12 cellular contexts compared by ENCODE assay signal in the genomic region with DNA sequence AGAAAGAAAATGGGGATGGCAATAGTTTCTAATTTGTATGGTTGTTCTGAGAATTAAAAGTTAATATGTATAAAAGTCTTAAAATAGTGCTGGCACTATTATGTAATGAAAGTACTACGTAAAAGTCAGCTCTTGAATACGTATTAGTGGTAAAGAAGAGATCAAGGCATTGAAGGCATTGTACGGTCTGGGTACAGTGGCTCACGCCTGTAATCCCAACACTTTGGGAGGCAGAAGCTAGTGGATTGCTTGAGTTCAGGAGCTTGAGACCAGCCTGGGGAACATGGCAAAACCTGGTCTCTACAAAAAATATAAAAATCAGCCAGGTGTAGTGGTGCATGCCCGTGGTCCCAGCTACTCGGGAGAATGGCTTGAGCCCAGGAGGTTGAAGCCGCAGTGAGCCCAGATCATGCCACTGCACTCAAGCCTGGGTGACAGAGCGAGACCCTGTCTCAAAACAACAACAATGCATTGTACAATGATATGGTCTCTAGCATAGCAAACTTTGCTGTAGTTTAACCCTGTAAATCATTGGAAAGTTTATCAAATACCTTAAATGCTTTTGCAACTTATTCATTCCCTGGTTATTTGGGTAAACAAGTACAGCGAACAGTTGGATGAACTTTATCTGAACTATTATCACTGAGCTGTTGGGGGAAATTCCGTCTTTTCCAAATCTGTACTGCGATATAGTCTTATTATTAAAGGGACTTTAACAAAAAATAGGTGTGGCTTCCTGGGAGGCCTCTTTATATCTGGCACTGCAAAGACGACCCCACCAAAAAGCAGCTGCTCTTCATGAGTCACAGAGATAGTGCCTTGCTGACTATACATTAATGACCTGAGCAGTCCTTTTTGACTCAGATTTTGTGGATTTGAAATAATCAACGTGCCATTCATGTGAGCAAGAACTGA.
DNase-seq lines count a peak whose midpoint lies in the region; ATAC-seq and TF ChIP-seq lines count a peak whose summit lies in the region.
"Had no signal": no experiment of that assay in that cellular context is flagged by ENCODE, and none has a peak within 500 bp of the region (broad histone marks: within the 10 kb centered on the region; RNA-seq: fewer than 3 reads in every experiment).

No MANE protein-coding gene starts in this region.

- peak in 2 of 3 donors; percentile 31 to 40 for TF ChIP-seq POLR2A in body of pancreas (IDR thresholded peaks at IDR 0.05)
- no peak for TF ChIP-seq POLR2A in GM18505 (IDR thresholded peaks at IDR 0.05; ENCODE audit: borderline replicate concordance, extremely low read depth, insufficient read depth, insufficient read length)

- peak overlapping the region; percentile 28 to 94 (median 86) for H3K27ac ChIP-seq in body of pancreas

- 52 to 53% methylated on average over 13 of the region's 13 CpGs for WGBS in body of pancreas, 2 donors

- H3K4me3 ChIP-seq in body of pancreas = no peak overlapping the region

- H3K27me3 ChIP-seq in body of pancreas = no peaks in the 10 kb centered on the region
- H3K27me3 ChIP-seq: BE2C had no signal

- intact Hi-C loops in left ventricle myocardium superior (cut with micrococcal nuclease) (loop anchor here (10.0 kb wide), 1 partner anchor 54 kb away; no protein-coding TSS in a partner anchor), Right ventricle myocardium inferior (cut with DNase I) (no loop called here), body of pancreas (cut with DNase I) (no loop called here)

- H3K36me3 ChIP-seq in body of pancreas (replicated peaks in 1 of 2; ENCODE audit: insufficient read depth in 1 of 2, low read depth in 2 of 2) = no peaks in the 10 kb centered on the region
- H3K36me3 ChIP-seq: BE2C had no signal

- H3K9me3 ChIP-seq in body of pancreas = no peaks in the 10 kb centered on the region
- H3K9me3 ChIP-seq: BE2C had no signal

- no peak for TF ChIP-seq CTCF in body of pancreas (IDR thresholded peaks at IDR 0.05)

- ATAC-seq in left ventricle myocardium superior = peak; percentile 20
- no peak for ATAC-seq in Right ventricle myocardium inferior
- ATAC-seq in body of pancreas = peak; percentile 39
- ATAC-seq in left lobe of liver = peak; percentile 19
- no peak for ATAC-seq in GM18505 (IDR thresholded peaks at IDR 0.05; ENCODE audit: unreplicated experiment)

- H3K4me1 ChIP-seq in body of pancreas = peaks cover 60% of the 10 kb centered on the region
- H3K4me1 ChIP-seq: BE2C had no signal

- DNase-seq in left ventricle myocardium superior (no peak), Right ventricle myocardium inferior (ENCODE audit: missing footprints) (no peak), body of pancreas (no peak), left lobe of liver (ENCODE audit: low spot score) (no peak), globus pallidus (ENCODE audit: low spot score) (no peak), DMS79 (lab: John Stamatoyannopoulos, UW) (no peak)
- no peak for DNase-seq in activated CD4-positive, CD25-positive, alpha-beta regulatory T cell treated with anti-CD3 and anti-CD28 coated beads, Interleukin-2, amount 50 U/mL, for 72 hours
- DNase-seq: BE2C; effector CD4-positive, alpha-beta T cell; Kasumi-1; NCI-H69 had no signal

Comparison
In these comparisons a context has a peak if more than half of its experiments do, and no peak if none do; other contexts are left out.
1. ATAC-seq: peak in left ventricle myocardium superior (single experiment), body of pancreas (single experiment) and left lobe of liver (single experiment); none in Right ventricle myocardium inferior (single experiment) and GM18505 (single experiment).